10 cellular contexts compared by ENCODE assay signal in genomic region chr10:7667262-7668141, GRCh38. TPM values are rescaled to one million over a fixed set of nuclear protein-coding genes. Genes with fewer than 3 reads are reported as not detected.
DNase-seq lines count a peak whose midpoint lies in the region; ATAC-seq and TF ChIP-seq lines count a peak whose summit lies in the region.
"Had no signal": no experiment of that assay in that cellular context is flagged by ENCODE, and none has a peak within 500 bp of the region (broad histone marks: within the 10 kb centered on the region; RNA-seq: fewer than 3 reads in every experiment).

No MANE protein-coding gene starts in this region.

- H3K4me2 ChIP-seq in GM23338: peak overlapping the region; percentile 93

- TF ChIP-seq CTCF in GM23338 (conservative IDR thresholded peaks at IDR 0.05; ENCODE audit: low read depth in 2 of 2) (peak in 1 of 2 experiments; percentile 16; a peak in 1 of 4 replicates), foreskin fibroblast (IDR thresholded peaks at IDR 0.05; ENCODE audit: low read depth, low read length) (no peak)

- H2AFZ ChIP-seq in GM23338: peak overlapping the region; percentile 100

- peaks cover 11% of the 10 kb centered on the region; the same call in 1 of the 2 replicates for H3F3A ChIP-seq in GM23338 (replicated peaks; ENCODE audit: low read depth)

- no peaks in the 10 kb centered on the region for H4K20me1 ChIP-seq in GM23338 (replicated peaks; ENCODE audit: insufficient read depth)

- no peaks in the 10 kb centered on the region for H3K79me2 ChIP-seq in GM23338 (replicated peaks; ENCODE audit: insufficient read depth)

- H3K4me3 Mint-ChIP-seq in GM23338: peak overlapping the region; percentile 83
- H3K4me3 Mint-ChIP-seq in activated T-cell treated with anti-CD3 and anti-CD28 coated beads, Interleukin-2, amount 50 U/mL, for 72 hours: peak overlapping the region; percentile 67 to 74

- DNase-seq in GM23338 (ENCODE audit: low spot score) (peak; percentile 77), sciatic nerve (ENCODE audit: low spot score) (peak; percentile 60), activated gamma-delta T cell (lab: John Stamatoyannopoulos, UW) (no peak), foreskin fibroblast (no peak), RKO (ENCODE audit: low spot score) (no peak)
- peak in 1 of 2 donors; percentile 6 for DNase-seq in activated T-cell treated with anti-CD3 and anti-CD28 coated beads, Interleukin-2, amount 50 U/mL, for 72 hours

- peaks cover 21% of the 10 kb centered on the region for H3K4me1 Mint-ChIP-seq in GM23338
- peaks cover 14% of the 10 kb centered on the region for H3K4me1 Mint-ChIP-seq in activated T-cell treated with anti-CD3 and anti-CD28 coated beads, Interleukin-2, amount 50 U/mL, for 72 hours (ENCODE audit: low read depth)

- ATAC-seq in GM23338 (peak; percentile 80), sciatic nerve (peak; percentile 59), HG02973 (IDR thresholded peaks at IDR 0.05; ENCODE audit: unreplicated experiment) (no peak)
- ATAC-seq in activated T-cell treated with anti-CD3 and anti-CD28 coated beads, Interleukin-2, amount 50 U/mL, for 72 hours (replicated peaks in 1 of 2): peak; percentile 57 to 60

- H3K4me3 ChIP-seq in GM23338 (peak overlapping the region; percentile 76), iPS-11a (ENCODE audit: low read depth, low read length) (peak overlapping the region; percentile 43), foreskin fibroblast (ENCODE audit: low read depth in 1 of 2, low read length in 2 of 2) (no peak overlapping the region)

- intact Hi-C loops in sciatic nerve (cut with DNase I): no loop called here

- peaks cover 24% of the 10 kb centered on the region for H3K27me3 ChIP-seq in GM23338 (ENCODE audit: insufficient read depth)

- no peaks in the 10 kb centered on the region for H3K9me2 ChIP-seq in GM23338 (ENCODE audit: insufficient read depth)

- H3K27ac Mint-ChIP-seq in GM23338: no peak overlapping the region
- no peak overlapping the region for H3K27ac Mint-ChIP-seq in activated T-cell treated with anti-CD3 and anti-CD28 coated beads, Interleukin-2, amount 50 U/mL, for 72 hours

- H3K27ac ChIP-seq in GM23338 (ENCODE audit: low read depth): peak overlapping the region; percentile 23; the same call in 1 of the 2 replicates
- H3K27ac ChIP-seq: SK-N-MC had no signal

- no peaks in the 10 kb centered on the region for H3K36me3 ChIP-seq in GM23338 (ENCODE audit: insufficient read depth)

- H3K27me3 Mint-ChIP-seq in GM23338 (ENCODE audit: insufficient read depth, low read depth, poor library complexity): peaks cover 22% of the 10 kb centered on the region
- H3K27me3 Mint-ChIP-seq in activated T-cell treated with anti-CD3 and anti-CD28 coated beads, Interleukin-2, amount 50 U/mL, for 72 hours (ENCODE audit: low read depth): peaks cover 69% of the 10 kb centered on the region

- no peaks in the 10 kb centered on the region for H3K9me3 Mint-ChIP-seq in GM23338
- no peaks in the 10 kb centered on the region for H3K9me3 Mint-ChIP-seq in activated T-cell treated with anti-CD3 and anti-CD28 coated beads, Interleukin-2, amount 50 U/mL, for 72 hours

- peaks cover 19% of the 10 kb centered on the region for H3K4me1 ChIP-seq in GM23338 (ENCODE audit: insufficient read depth)

- H3K36me3 Mint-ChIP-seq in GM23338 (ENCODE audit: low read depth): no peaks in the 10 kb centered on the region
- H3K36me3 Mint-ChIP-seq in activated T-cell treated with anti-CD3 and anti-CD28 coated beads, Interleukin-2, amount 50 U/mL, for 72 hours (ENCODE audit: insufficient read depth in 2 of 2): no peaks in the 10 kb centered on the region

TF ChIP-seq in GM23338, 12 proteins besides CTCF, POLR2A, EP300 and RAD21:
- TF ChIP-seq EZH2 (IDR thresholded peaks at IDR 0.05; ENCODE audit: low read depth, unreplicated experiment) (no peak), POLR2AphosphoS5 (IDR thresholded peaks at IDR 0.05; ENCODE audit: low read depth) (peak; percentile 46)
- TF ChIP-seq, protein P1, sequence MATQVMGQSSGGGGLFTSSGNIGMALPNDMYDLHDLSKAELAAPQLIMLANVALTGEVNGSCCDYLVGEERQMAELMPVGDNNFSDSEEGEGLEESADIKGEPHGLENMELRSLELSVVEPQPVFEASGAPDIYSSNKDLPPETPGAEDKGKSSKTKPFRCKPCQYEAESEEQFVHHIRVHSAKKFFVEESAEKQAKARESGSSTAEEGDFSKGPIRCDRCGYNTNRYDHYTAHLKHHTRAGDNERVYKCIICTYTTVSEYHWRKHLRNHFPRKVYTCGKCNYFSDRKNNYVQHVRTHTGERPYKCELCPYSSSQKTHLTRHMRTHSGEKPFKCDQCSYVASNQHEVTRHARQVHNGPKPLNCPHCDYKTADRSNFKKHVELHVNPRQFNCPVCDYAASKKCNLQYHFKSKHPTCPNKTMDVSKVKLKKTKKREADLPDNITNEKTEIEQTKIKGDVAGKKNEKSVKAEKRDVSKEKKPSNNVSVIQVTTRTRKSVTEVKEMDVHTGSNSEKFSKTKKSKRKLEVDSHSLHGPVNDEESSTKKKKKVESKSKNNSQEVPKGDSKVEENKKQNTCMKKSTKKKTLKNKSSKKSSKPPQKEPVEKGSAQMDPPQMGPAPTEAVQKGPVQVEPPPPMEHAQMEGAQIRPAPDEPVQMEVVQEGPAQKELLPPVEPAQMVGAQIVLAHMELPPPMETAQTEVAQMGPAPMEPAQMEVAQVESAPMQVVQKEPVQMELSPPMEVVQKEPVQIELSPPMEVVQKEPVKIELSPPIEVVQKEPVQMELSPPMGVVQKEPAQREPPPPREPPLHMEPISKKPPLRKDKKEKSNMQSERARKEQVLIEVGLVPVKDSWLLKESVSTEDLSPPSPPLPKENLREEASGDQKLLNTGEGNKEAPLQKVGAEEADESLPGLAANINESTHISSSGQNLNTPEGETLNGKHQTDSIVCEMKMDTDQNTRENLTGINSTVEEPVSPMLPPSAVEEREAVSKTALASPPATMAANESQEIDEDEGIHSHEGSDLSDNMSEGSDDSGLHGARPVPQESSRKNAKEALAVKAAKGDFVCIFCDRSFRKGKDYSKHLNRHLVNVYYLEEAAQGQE (IDR thresholded peaks at IDR 0.05; ENCODE audit: unreplicated experiment): no peak

RNA-seq across cellular contexts. Expression of gene ITIH5, which starts 0.7 kb away (rescaled TPM):
- total RNA-seq in GM23338 (2014; rRNA removed; shearing (Covaris generic)): 2.2 and 6.6 TPM in 2 replicates
- polyA plus RNA-seq in GM23338 (2016; fragmentation: Nextera tagmentation; extraction: Ambion mirVana): 0.99 and 1.2 TPM in 2 replicates
- total RNA-seq in activated T-cell treated with anti-CD3 and anti-CD28 coated beads, Interleukin-2, amount 50 U/mL, for 72 hours: not detected
- total RNA-seq in sciatic nerve: 34.9 TPM
- total RNA-seq: myocyte had no signal

RNA-seq across cellular contexts. Expression of gene ITIH2, which starts 35.6 kb away (rescaled TPM):
- total RNA-seq in GM23338 (2014; rRNA removed; shearing (Covaris generic)): not detected in 2 replicates
- 0.10 TPM in 1 of 2 replicates, not detected in the other for polyA plus RNA-seq in GM23338 (2016; fragmentation: Nextera tagmentation; extraction: Ambion mirVana)
- total RNA-seq in activated T-cell treated with anti-CD3 and anti-CD28 coated beads, Interleukin-2, amount 50 U/mL, for 72 hours: not detected
- total RNA-seq in sciatic nerve: not detected
- total RNA-seq: myocyte had no signal

Comparison
In these comparisons a context has a peak if more than half of its experiments do, and no peak if none do; other contexts are left out.
1. DNase-seq: peak in GM23338 (single experiment) and sciatic nerve (single experiment); none in activated gamma-delta T cell (single experiment), foreskin fibroblast (0 of 2) and RKO (single experiment).
2. H3K4me3 ChIP-seq: peak in GM23338 (single experiment) and iPS-11a (single experiment); none in foreskin fibroblast (0 of 2).